ENCODE assay signal across 25 cellular contexts in genomic region chr11:57417056-57417455, GRCh38. TPM values are rescaled to one million over a fixed set of nuclear protein-coding genes. Genes with fewer than 3 reads are reported as not detected.
DNase-seq lines count a peak whose midpoint lies in the region; ATAC-seq, FAIRE-seq and TF ChIP-seq lines count a peak whose summit lies in the region.
"Had no signal": no experiment of that assay in that cellular context is flagged by ENCODE, and none has a peak within 500 bp of the region (broad histone marks: within the 10 kb centered on the region; RNA-seq: fewer than 3 reads in every experiment).

No MANE protein-coding gene starts in this region.

- peaks cover 32% of the 10 kb centered on the region for H3K36me3 Mint-ChIP-seq in astrocyte (ENCODE audit: low read depth, unreplicated experiment)
- H3K36me3 Mint-ChIP-seq in Caco-2 (ENCODE audit: insufficient read depth, unreplicated experiment), result no peaks in the 10 kb centered on the region

- ATAC-seq in Right ventricle myocardium inferior, result peak; percentile 21
- ATAC-seq: A549 had no signal

- POLR2A ChIA-PET in Caco-2 (lab: Charles Lee), result no interaction called here

- H3K9me3 Mint-ChIP-seq in astrocyte (ENCODE audit: unreplicated experiment) (no peaks in the 10 kb centered on the region), Caco-2 (ENCODE audit: unreplicated experiment) (no peaks in the 10 kb centered on the region)
- H3K9me3 Mint-ChIP-seq: activated naive CD4-positive, alpha-beta T cell treated with anti-CD3 and anti-CD28 coated beads for 36 hours; CD8-positive, alpha-beta memory T cell; neural progenitor cell had no signal

- H4K20me1 ChIP-seq in astrocyte (ENCODE audit: insufficient read depth, low read length), result no peaks in the 10 kb centered on the region

- no peak overlapping the region for H3K4me2 ChIP-seq in astrocyte (ENCODE audit: low read length)
- H3K4me2 ChIP-seq: A549, neural progenitor cell had no signal

- no peak overlapping the region for H3K9ac ChIP-seq in astrocyte (ENCODE audit: low read length)
- H3K9ac ChIP-seq: neural progenitor cell had no signal

- H3K27me3 ChIP-seq in left ventricle myocardium inferior (ENCODE audit: low read depth), result no peaks in the 10 kb centered on the region
- no peaks in the 10 kb centered on the region for H3K27me3 ChIP-seq in astrocyte (ENCODE audit: insufficient read depth, low read length)
- H3K27me3 ChIP-seq in Caco-2 (replicated peaks; ENCODE audit: control insufficient read depth, insufficient read depth, low read length), result no peaks in the 10 kb centered on the region; the same call in 1 of the 2 replicates
- H3K27me3 ChIP-seq: brain microvascular endothelial cell, esophagus squamous epithelium, neural progenitor cell, upper lobe of left lung had no signal

- no peaks in the 10 kb centered on the region for H3K9me3 ChIP-seq in left ventricle myocardium inferior (replicated peaks)
- H3K9me3 ChIP-seq in astrocyte (ENCODE audit: insufficient read depth, low read depth, low read length), result no peaks in the 10 kb centered on the region
- H3K9me3 ChIP-seq in Caco-2, result no peaks in the 10 kb centered on the region
- H3K9me3 ChIP-seq: A549, esophagus squamous epithelium, HAP-1, upper lobe of left lung had no signal

- DNase-seq in Right ventricle myocardium inferior (ENCODE audit: missing footprints) (no peak), left ventricle myocardium inferior (no peak), astrocyte (ENCODE audit: low read depth) (peak; percentile 50), fibroblast of the conjunctiva (ENCODE audit: low read depth) (peak; percentile 46), stromal cell of bone marrow (ENCODE audit: low read depth) (peak; percentile 66), Caco-2 (no peak), NCI-H1694 (lab: John Stamatoyannopoulos, UW) (no peak), OCI-M2 (lab: John Stamatoyannopoulos, UW; ENCODE audit: unreplicated experiment) (no peak)
- DNase-seq: activated CD4-positive, alpha-beta T cell treated with anti-CD3 and anti-CD28 coated beads, Interleukin-2, amount 50 U/mL, for 1 hour; activated naive CD4-positive, alpha-beta T cell treated with anti-CD3 and anti-CD28 coated beads for 36 hours; brain microvascular endothelial cell; CD8-positive, alpha-beta memory T cell; DMS79 treated with DMSO at 0.1 percent for 48 hours; esophagus squamous epithelium; MV-4-11; NCI-H187 treated with DMSO at 0.1 percent for 48 hours; NCI-H446 treated with DMSO at 0.1 percent for 48 hours; SW 1271; upper lobe of left lung had no signal

- H3K4me1 ChIP-seq in left ventricle myocardium inferior, result peaks cover 39% of the 10 kb centered on the region
- no peaks in the 10 kb centered on the region for H3K4me1 ChIP-seq in astrocyte (ENCODE audit: insufficient read depth, low read length)
- H3K4me1 ChIP-seq in Caco-2, result no peaks in the 10 kb centered on the region
- H3K4me1 ChIP-seq: A549, HAP-1, neural progenitor cell had no signal

- CTCF ChIA-PET in Caco-2 (lab: Charles Lee), result no interaction called here

- H3K27me3 Mint-ChIP-seq in astrocyte (ENCODE audit: low read depth, unreplicated experiment) (no peaks in the 10 kb centered on the region), Caco-2 (ENCODE audit: insufficient read depth, unreplicated experiment) (peaks cover 15% of the 10 kb centered on the region)
- H3K27me3 Mint-ChIP-seq: CD8-positive, alpha-beta memory T cell had no signal

- no peak for FAIRE-seq in astrocyte (lab: Jason Lieb, UNC)
- FAIRE-seq: A549 had no signal

- no peak overlapping the region for H2AFZ ChIP-seq in astrocyte (ENCODE audit: low read depth, low read length)
- H2AFZ ChIP-seq: neural progenitor cell had no signal

- TF ChIP-seq CTCF in left ventricle myocardium inferior (IDR thresholded peaks at IDR 0.05; ENCODE audit: borderline replicate concordance) (no peak), astrocyte (IDR thresholded peaks at IDR 0.05; ENCODE audit: insufficient read depth, low read depth, low read length) (no peak), Caco-2 (IDR thresholded peaks at IDR 0.05; ENCODE audit: insufficient read depth in 1 of 2, low read depth in 1 of 2, low read length in 1 of 2, severe bottlenecking in 1 of 2, unreplicated experiment in 1 of 2) (no peak)

- no TSS peak for BruUV-seq in Caco-2 (replicated peaks; lab: Mats Ljungman, UMichigan)

- H3K4me3 ChIP-seq in left ventricle myocardium inferior, result no peak overlapping the region
- H3K4me3 ChIP-seq in astrocyte (ENCODE audit: insufficient read depth, low read depth, low read length), result no peak overlapping the region
- H3K4me3 ChIP-seq in Caco-2 (ENCODE audit: low read depth, low read length), result no peak overlapping the region
- H3K4me3 ChIP-seq: A549, esophagus squamous epithelium, HAP-1, neural progenitor cell, upper lobe of left lung had no signal

- peaks cover 83% of the 10 kb centered on the region for H3K36me3 ChIP-seq in left ventricle myocardium inferior
- peaks cover 6% of the 10 kb centered on the region for H3K36me3 ChIP-seq in astrocyte (ENCODE audit: insufficient read depth, low read length)
- H3K36me3 ChIP-seq in Caco-2 (ENCODE audit: control insufficient read depth, insufficient read depth, low read length), result no peaks in the 10 kb centered on the region
- H3K36me3 ChIP-seq: neural progenitor cell had no signal

- intact Hi-C loops in Right ventricle myocardium inferior (cut with DNase I) (no loop called here), left ventricle myocardium inferior (cut with micrococcal nuclease) (no loop called here), Caco-2 (cut with micrococcal nuclease; ENCODE audit: unreplicated experiment) (no loop called here)

- H3K4me1 Mint-ChIP-seq in astrocyte (ENCODE audit: low read depth, unreplicated experiment) (no peaks in the 10 kb centered on the region), Caco-2 (ENCODE audit: low read depth, unreplicated experiment) (peaks cover 7% of the 10 kb centered on the region)
- H3K4me1 Mint-ChIP-seq: neural progenitor cell had no signal

- no peaks in the 10 kb centered on the region for H3K79me2 ChIP-seq in astrocyte (ENCODE audit: insufficient read depth, low read length)

- H3K4me3 Mint-ChIP-seq in astrocyte (ENCODE audit: unreplicated experiment) (no peak overlapping the region), Caco-2 (ENCODE audit: unreplicated experiment) (no peak overlapping the region)
- H3K4me3 Mint-ChIP-seq: activated naive CD4-positive, alpha-beta T cell treated with anti-CD3 and anti-CD28 coated beads for 36 hours; CD8-positive, alpha-beta memory T cell; neural progenitor cell had no signal

- H3K27ac ChIP-seq in left ventricle myocardium inferior (replicated peaks) (no peak overlapping the region), astrocyte (ENCODE audit: low read depth, low read length) (no peak overlapping the region)
- H3K27ac ChIP-seq: A549, brain microvascular endothelial cell, HL-60, neural progenitor cell had no signal

- H3K27ac Mint-ChIP-seq in astrocyte (ENCODE audit: unreplicated experiment) (no peak overlapping the region), Caco-2 (ENCODE audit: unreplicated experiment) (no peak overlapping the region)
- H3K27ac Mint-ChIP-seq: activated naive CD4-positive, alpha-beta T cell treated with anti-CD3 and anti-CD28 coated beads for 36 hours; neural progenitor cell had no signal

RNA-seq across cellular contexts. Expression of gene SLC43A3, which starts 9.9 kb away (rescaled TPM):
- 22.4 TPM for total RNA-seq in Right ventricle myocardium inferior
- 21.0 TPM for total RNA-seq in left ventricle myocardium inferior
- total RNA-seq in astrocyte, result 13.3 and 16.4 TPM in 2 replicates
- total RNA-seq in Caco-2 (2022), result not detected in 2 replicates

RNA-seq across cellular contexts. Expression of gene PRG2, which starts 26.6 kb away (rescaled TPM):
- not detected for total RNA-seq in Right ventricle myocardium inferior
- not detected for total RNA-seq in left ventricle myocardium inferior
- not detected in 2 replicates for total RNA-seq in astrocyte
- total RNA-seq in Caco-2 (2022), result not detected in 2 replicates
- total RNA-seq: esophagus squamous epithelium, RPMI7951 had no signal

RNA-seq across cellular contexts. Expression of gene PRG3, which starts 36.1 kb away (rescaled TPM):
- total RNA-seq in Right ventricle myocardium inferior (not detected), left ventricle myocardium inferior (not detected), astrocyte (not detected in 2 replicates), Caco-2 (2022) (not detected in 2 replicates)
- total RNA-seq: activated naive CD4-positive, alpha-beta T cell treated with anti-CD3 and anti-CD28 coated beads for 36 hours; CD8-positive, alpha-beta memory T cell; esophagus squamous epithelium; kidney epithelial cell; RPMI7951; upper lobe of left lung had no signal

RNA-seq across cellular contexts. Expression of gene RTN4RL2, which starts 43.3 kb away (rescaled TPM):
- total RNA-seq in Right ventricle myocardium inferior (1.6 TPM), left ventricle myocardium inferior (1.3 TPM), astrocyte (0.50 and 0.65 TPM in 2 replicates), Caco-2 (2022) (5.5 and 5.6 TPM in 2 replicates)

Comparison
In these comparisons a context has a peak if more than half of its experiments do, and no peak if none do; other contexts are left out.
1. DNase-seq: peak in astrocyte (single experiment), fibroblast of the conjunctiva (single experiment) and stromal cell of bone marrow (single experiment); none in Right ventricle myocardium inferior (single experiment), left ventricle myocardium inferior (single experiment), Caco-2 (0 of 2), NCI-H1694 (single experiment) and OCI-M2 (single experiment).
2. RNA of gene SLC43A3, which starts 9.9 kb away (total RNA-seq): 22.4 TPM in Right ventricle myocardium inferior (single experiment), 21.0 TPM in left ventricle myocardium inferior (single experiment) and 13.3 to 16.4 TPM in astrocyte; not detected in Caco-2; every median in the first group is over 10 times any median in the second.